ENCODE assay signal across 22 cellular contexts in the genomic region with DNA sequence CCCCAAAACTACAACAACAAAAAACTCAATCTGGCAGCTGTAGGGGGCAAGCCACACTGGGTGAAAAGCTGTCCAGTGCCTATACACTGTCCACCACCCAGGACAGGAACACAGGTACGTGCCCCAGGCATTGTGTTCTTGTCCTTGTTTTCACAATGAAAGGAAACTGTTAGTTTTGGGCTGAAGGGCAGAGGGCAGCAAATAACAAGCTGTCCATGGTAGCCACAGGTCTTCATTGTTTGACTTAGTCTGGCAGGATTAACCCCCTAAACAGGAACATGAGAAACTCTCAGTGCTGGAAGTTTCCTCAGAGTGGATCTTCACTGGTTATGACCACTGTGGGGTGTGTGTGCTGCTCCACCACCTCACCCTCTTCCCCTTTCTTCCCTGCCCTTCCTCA.
A peak's percentile ranks its signal among the peaks of the same experiment; 100 is the strongest.
DNase-seq lines count a peak whose midpoint lies in the region; ATAC-seq, FAIRE-seq and TF ChIP-seq lines count a peak whose summit lies in the region.
"Had no signal": no experiment of that assay in that cellular context is flagged by ENCODE, and none has a peak within 500 bp of the region (broad histone marks: within the 10 kb centered on the region; RNA-seq: fewer than 3 reads in every experiment).

No MANE protein-coding gene starts in this region.

- no peak for TF ChIP-seq EP300 in H1 (IDR thresholded peaks at IDR 0.05; ENCODE audit: borderline replicate concordance in 1 of 2, low read depth in 2 of 2, low read length in 2 of 2)

- intact Hi-C loops in OCI-LY7 (cut with micrococcal nuclease; ENCODE audit: unreplicated experiment): no loop called here

- H2BK5ac ChIP-seq in H1 (ENCODE audit: low read depth, low read length): no peak overlapping the region

- no peak overlapping the region for H2BK15ac ChIP-seq in H1 (ENCODE audit: low read length)

- no peak overlapping the region for H3K4me3 ChIP-seq in GM23338
- no peak overlapping the region for H3K4me3 ChIP-seq in H1 (ENCODE audit: extremely low read depth in 1 of 4, insufficient read depth in 2 of 4, low read depth in 3 of 4, low read length in 4 of 4)
- no peak overlapping the region for H3K4me3 ChIP-seq in neural progenitor cell
- H3K4me3 ChIP-seq in OCI-LY7 (ENCODE audit: low read depth, low read length, poor library complexity, severe bottlenecking): no peak overlapping the region
- H3K4me3 ChIP-seq: PC-9 had no signal

- H3K9ac ChIP-seq in H1 (replicated peaks in 1 of 4; ENCODE audit: extremely low read depth in 1 of 4, low read depth in 3 of 4, low read length in 3 of 4) (no peak overlapping the region), neural progenitor cell (no peak overlapping the region)

- ATAC-seq in GM23338 (peak; percentile 40; the same call in 2 of the 3 replicates), HG02981 (IDR thresholded peaks at IDR 0.05; ENCODE audit: unreplicated experiment) (no peak)
- ATAC-seq: T-cell had no signal

- H3K9me3 Mint-ChIP-seq in GM23338 (no peaks in the 10 kb centered on the region), neural progenitor cell (no peaks in the 10 kb centered on the region)

- no peak for TF ChIP-seq POLR2A in H1 (IDR thresholded peaks at IDR 0.05; ENCODE audit: control extremely low read depth in 1 of 2, low read depth in 2 of 2, low read length in 2 of 2)

- BruUV-seq in OCI-LY7 (replicated peaks; lab: Mats Ljungman, UMichigan): no TSS peak

- H3K79me1 ChIP-seq in H1 (ENCODE audit: low read depth, low read length): no peaks in the 10 kb centered on the region

- no peak overlapping the region for H3K4me3 Mint-ChIP-seq in GM23338
- H3K4me3 Mint-ChIP-seq in neural progenitor cell: no peak overlapping the region
- H3K4me3 Mint-ChIP-seq: B cell; CD4-positive, CD25-positive, alpha-beta regulatory T cell; T-cell had no signal

- H3K9me3 ChIP-seq in H1 (ENCODE audit: insufficient read depth in 2 of 2, low read depth in 1 of 2, low read length in 1 of 2) (no peaks in the 10 kb centered on the region), neural progenitor cell (ENCODE audit: low read depth) (no peaks in the 10 kb centered on the region), OCI-LY7 (ENCODE audit: low read length) (no peaks in the 10 kb centered on the region)
- H3K9me3 ChIP-seq: Caco-2 had no signal

- no peaks in the 10 kb centered on the region for H3K27me3 ChIP-seq in GM23338 (ENCODE audit: insufficient read depth)
- H3K27me3 ChIP-seq in H1 (replicated peaks in 1 of 4; ENCODE audit: control insufficient read depth in 3 of 4, extremely low read depth in 1 of 4, insufficient read depth in 3 of 4, low read length in 3 of 4): no peaks in the 10 kb centered on the region
- no peaks in the 10 kb centered on the region for H3K27me3 ChIP-seq in neural progenitor cell

- DNase-seq in GM23338 (ENCODE audit: low spot score): peak; percentile 20
- DNase-seq in M059J (ENCODE audit: low read depth): peak; percentile 15
- DNase-seq in H1 (ENCODE audit: low read depth in 1 of 2, low spot score in 2 of 2): no peak
- DNase-seq in neural progenitor cell (ENCODE audit: low spot score): peak; percentile 61
- DNase-seq in HuH-7.5 (ENCODE audit: low spot score): no peak
- DNase-seq in OCI-LY7 (ENCODE audit: low spot score): no peak
- DNase-seq: Caco-2; CD4-positive, CD25-positive, alpha-beta regulatory T cell; DMS153; EL; H7; KG1; NCI-H1092 treated with DMSO at 0.1 percent for 48 hours; NCI-H1694 treated with DMSO at 0.1 percent for 48 hours; NCI-H2171 treated with DMSO at 0.1 percent for 48 hours; NCI-H446 treated with DMSO at 0.1 percent for 48 hours; NCI-H748 treated with DMSO at 0.1 percent for 48 hours; PC-9; T-cell had no signal

- no peak overlapping the region for H2BK20ac ChIP-seq in H1 (ENCODE audit: low read length)

- H3K27ac ChIP-seq in GM23338 (ENCODE audit: low read depth) (no peak overlapping the region), H1 (ENCODE audit: low read depth, low read length) (no peak overlapping the region), neural progenitor cell (no peak overlapping the region), OCI-LY7 (ENCODE audit: low read depth, low read length, poor library complexity, severe bottlenecking) (no peak overlapping the region)
- H3K27ac ChIP-seq: PC-9 had no signal

- FAIRE-seq in H1 (lab: Jason Lieb, UNC): no peak
- FAIRE-seq: GM19239 had no signal

- H4K91ac ChIP-seq in H1 (replicated peaks; ENCODE audit: insufficient read length, low read length): no peak overlapping the region

- H2AFZ ChIP-seq in GM23338 (0 out of 2 replicates have a peak overlapping the region, but pooled peaks have one; percentile 10), H1 (ENCODE audit: low read length) (no peak overlapping the region), neural progenitor cell (replicated peaks) (no peak overlapping the region), OCI-LY7 (ENCODE audit: low read length) (no peak overlapping the region)
- H2AFZ ChIP-seq: PC-9 had no signal

- H2BK12ac ChIP-seq in H1 (ENCODE audit: low read depth, low read length): no peak overlapping the region

- H3K56ac ChIP-seq in H1 (replicated peaks; ENCODE audit: insufficient read length, low read depth, low read length): no peak overlapping the region

- H4K5ac ChIP-seq in H1 (ENCODE audit: insufficient read length, low read depth, low read length): no peak overlapping the region

- H3K36me3 Mint-ChIP-seq in GM23338 (ENCODE audit: low read depth) (no peaks in the 10 kb centered on the region), neural progenitor cell (no peaks in the 10 kb centered on the region)
- H3K36me3 Mint-ChIP-seq: CD4-positive, CD25-positive, alpha-beta regulatory T cell; T-cell had no signal

- no peak overlapping the region for H3K18ac ChIP-seq in H1 (ENCODE audit: extremely low read depth, low read length)

- H3K23me2 ChIP-seq in H1 (ENCODE audit: low read depth, low read length): no peaks in the 10 kb centered on the region

- no peaks in the 10 kb centered on the region for H3K4me1 ChIP-seq in GM23338 (ENCODE audit: insufficient read depth)
- no peaks in the 10 kb centered on the region for H3K4me1 ChIP-seq in H1 (replicated peaks in 1 of 4; ENCODE audit: control insufficient read depth in 3 of 4, insufficient read depth in 4 of 4, low read length in 3 of 4)
- peaks cover 7% of the 10 kb centered on the region for H3K4me1 ChIP-seq in neural progenitor cell
- no peaks in the 10 kb centered on the region for H3K4me1 ChIP-seq in OCI-LY7 (ENCODE audit: insufficient read depth, low read length, poor library complexity, severe bottlenecking)
- H3K4me1 ChIP-seq: Caco-2 had no signal

- H3K36me3 ChIP-seq in GM23338 (ENCODE audit: insufficient read depth) (no peaks in the 10 kb centered on the region), H1 (ENCODE audit: control insufficient read depth in 2 of 4, insufficient read depth in 4 of 4, low read length in 3 of 4) (no peaks in the 10 kb centered on the region), neural progenitor cell (no peaks in the 10 kb centered on the region), OCI-LY7 (ENCODE audit: insufficient read depth, low read length) (no peaks in the 10 kb centered on the region)

- no peak overlapping the region for H2AK5ac ChIP-seq in H1 (ENCODE audit: low read depth, low read length)

- H3K79me2 ChIP-seq in GM23338 (replicated peaks; ENCODE audit: insufficient read depth) (no peaks in the 10 kb centered on the region), H1 (ENCODE audit: control insufficient read depth in 1 of 2, insufficient read depth in 2 of 2, low read length in 2 of 2) (no peaks in the 10 kb centered on the region), neural progenitor cell (ENCODE audit: low read depth) (no peaks in the 10 kb centered on the region), OCI-LY7 (ENCODE audit: insufficient read depth, low read depth, low read length) (no peaks in the 10 kb centered on the region)

- H3K14ac ChIP-seq in H1 (ENCODE audit: insufficient read length): no peak overlapping the region

- H3K9me2 ChIP-seq in GM23338 (ENCODE audit: insufficient read depth) (no peaks in the 10 kb centered on the region), OCI-LY7 (ENCODE audit: insufficient read depth, low read length) (no peaks in the 10 kb centered on the region)

- H3K27me3 Mint-ChIP-seq in GM23338 (ENCODE audit: insufficient read depth, low read depth, poor library complexity): no peaks in the 10 kb centered on the region
- H3K27me3 Mint-ChIP-seq in neural progenitor cell (ENCODE audit: insufficient read depth, low read depth): no peaks in the 10 kb centered on the region
- H3K27me3 Mint-ChIP-seq: B cell; CD4-positive, CD25-positive, alpha-beta regulatory T cell; T-cell had no signal

- H3K4ac ChIP-seq in H1 (replicated peaks; ENCODE audit: insufficient read length, low read depth, low read length): no peak overlapping the region

- H3K23ac ChIP-seq in H1 (ENCODE audit: insufficient read length): no peak overlapping the region

- H4K8ac ChIP-seq in H1 (ENCODE audit: extremely low read depth, insufficient read depth, low read length): no peak overlapping the region

- peaks cover 5% of the 10 kb centered on the region; the same call in 2 of the 3 replicates for H3K4me1 Mint-ChIP-seq in GM23338
- H3K4me1 Mint-ChIP-seq in neural progenitor cell: peaks cover 18% of the 10 kb centered on the region
- H3K4me1 Mint-ChIP-seq: B cell; CD4-positive, CD25-positive, alpha-beta regulatory T cell; T-cell had no signal

- H3K27ac Mint-ChIP-seq in GM23338: no peak overlapping the region
- no peak overlapping the region for H3K27ac Mint-ChIP-seq in neural progenitor cell
- H3K27ac Mint-ChIP-seq: B cell; CD4-positive, CD25-positive, alpha-beta regulatory T cell; T-cell had no signal

- no peaks in the 10 kb centered on the region for H3F3A ChIP-seq in GM23338 (replicated peaks; ENCODE audit: low read depth)
- H3F3A ChIP-seq in neural progenitor cell (ENCODE audit: low read depth): peaks cover 5% of the 10 kb centered on the region

- TF ChIP-seq CTCF in GM23338 (conservative IDR thresholded peaks at IDR 0.05; ENCODE audit: low read depth in 2 of 2) (peak; percentile 15 to 56; a peak in 3 of 4 replicates), H1 (IDR thresholded peaks at IDR 0.05; ENCODE audit: control extremely low read depth in 1 of 3, insufficient read depth in 1 of 3, low read depth in 1 of 3, low read length in 3 of 3) (peak in 2 of 3 experiments; percentile 26 to 41; a peak in 2 of 4 replicates), neural progenitor cell (IDR thresholded peaks at IDR 0.05) (peak; percentile 49), OCI-LY7 (conservative IDR thresholded peaks at IDR 0.05; ENCODE audit: low read length) (no peak)

- H4K20me1 ChIP-seq in GM23338 (replicated peaks; ENCODE audit: insufficient read depth) (no peaks in the 10 kb centered on the region), H1 (replicated peaks in 1 of 2; ENCODE audit: control insufficient read depth in 1 of 2, insufficient read depth in 2 of 2, low read length in 2 of 2) (no peaks in the 10 kb centered on the region), neural progenitor cell (ENCODE audit: low read depth) (no peaks in the 10 kb centered on the region), OCI-LY7 (ENCODE audit: insufficient read depth, low read length) (no peaks in the 10 kb centered on the region)

- H3K4me2 ChIP-seq in GM23338 (no peak overlapping the region), H1 (ENCODE audit: insufficient read depth in 1 of 2, low read depth in 2 of 2, low read length in 2 of 2) (no peak overlapping the region), neural progenitor cell (no peak overlapping the region), OCI-LY7 (ENCODE audit: low read length) (no peak overlapping the region)
- H3K4me2 ChIP-seq: PC-9 had no signal

- CTCF ChIA-PET in H1 (lab: Charles Lee; ENCODE audit: partially characterized antibody) (interaction anchor here (0.6 to 1.5 kb wide), 8 partner anchors 10 to 498 kb away, joined by 3 to 5 read pairs (median 3); no protein-coding TSS in a partner anchor), OCI-LY7 (lab: Charles Lee; ENCODE audit: unreplicated experiment) (no interaction called here)

- WGBS in H1 (ENCODE audit: extremely low coverage in 1 of 2, insufficient coverage in 1 of 2, insufficient read length in 1 of 2, insufficient replicate concordance in 2 of 2, low coverage in 1 of 2, low lambda C conversion rate in 2 of 2, missing lambda C conversion rate in 1 of 2), 2 experiments: 64% methylated on average over 1 of the region's 1 CpG; no CpG with 5 or more reads in 1 of the 2 experiments

- POLR2A ChIA-PET in H1 (lab: Charles Lee; ENCODE audit: partially characterized antibody) (no interaction called here), OCI-LY7 (lab: Charles Lee) (no interaction called here)

- peak; percentile 68 to 73 for TF ChIP-seq RAD21 in H1 (IDR thresholded peaks at IDR 0.05 in 1 of 2, conservative IDR thresholded peaks at IDR 0.05 in 1 of 2; ENCODE audit: low read depth in 2 of 2, low read length in 2 of 2)

- no peak overlapping the region for H2BK120ac ChIP-seq in H1 (replicated peaks; ENCODE audit: low read depth, low read length)

Comparison
In these comparisons a context has a peak if more than half of its experiments do, and no peak if none do; other contexts are left out.
1. DNase-seq: peak in GM23338 (single experiment), M059J (single experiment) and neural progenitor cell (single experiment); none in H1 (0 of 2), HuH-7.5 (single experiment) and OCI-LY7 (single experiment).